8 cellular contexts compared by ENCODE assay signal in genomic region chr3:158313344-158313927, GRCh38.
DNase-seq lines count a peak whose midpoint lies in the region; ATAC-seq and TF ChIP-seq lines count a peak whose summit lies in the region.

No MANE protein-coding gene starts in this region.

- ATAC-seq in GM19023 (IDR thresholded peaks at IDR 0.05; ENCODE audit: unreplicated experiment) (no peak), T-helper 17 cell (no peak)

- H3K9me2 ChIP-seq in PC-9 (ENCODE audit: insufficient read depth): no peaks in the 10 kb centered on the region

- H3K27ac ChIP-seq in PC-9: no peak overlapping the region

- no peaks in the 10 kb centered on the region for H3K4me1 ChIP-seq in PC-9 (replicated peaks; ENCODE audit: insufficient read depth)

- no TSS peak for BruUV-seq in PC-9 (replicated peaks; lab: Mats Ljungman, UMichigan)

- peaks cover 2% of the 10 kb centered on the region for H3K4me1 Mint-ChIP-seq in T-helper 17 cell

- no peak for DNase-seq in AG04449 (ENCODE audit: low read depth, low spot score)
- DNase-seq in GM13977 (ENCODE audit: low spot score): peak; percentile 35
- DNase-seq in HS-27A (ENCODE audit: low read depth): peak; percentile 7
- DNase-seq in PC-9: no peak
- DNase-seq in foreskin fibroblast: peak; percentile 9 to 61
- DNase-seq in stimulated activated CD4-positive, alpha-beta T cell treated with anti-CD3 and anti-CD28 coated beads, Interleukin-4, amount 100 ng/mL, for 4 hours: no peak
- no peak for DNase-seq in T-helper 17 cell

- H3K9me3 ChIP-seq in PC-9 (ENCODE audit: insufficient read depth, low read depth) (no peaks in the 10 kb centered on the region), T-helper 17 cell (ENCODE audit: control insufficient read depth, low read length, poor library complexity, severe bottlenecking) (no peaks in the 10 kb centered on the region)

- no peaks in the 10 kb centered on the region for H3K27me3 ChIP-seq in PC-9 (ENCODE audit: insufficient read depth, low read depth)

- no peak overlapping the region for H3K4me3 Mint-ChIP-seq in T-helper 17 cell

- H3K79me2 ChIP-seq in PC-9 (ENCODE audit: low read depth): no peaks in the 10 kb centered on the region

- CTCF ChIA-PET in AG04449 (lab: Yijun Ruan, JAX): interaction anchor here (0.7 to 2.1 kb wide), 3 partner anchors 9 to 40 kb away, joined by 3 to 6 read pairs (median 6); no protein-coding TSS in a partner anchor
- CTCF ChIA-PET in PC-9 (lab: Charles Lee): no interaction called here

- no peak overlapping the region for H2AFZ ChIP-seq in PC-9

- H3K36me3 Mint-ChIP-seq in T-helper 17 cell (ENCODE audit: low read depth): no peaks in the 10 kb centered on the region

- H3K4me3 ChIP-seq in AG04449 (ENCODE audit: low read depth, low read length) (no peak overlapping the region), PC-9 (no peak overlapping the region), foreskin fibroblast (ENCODE audit: low read depth in 1 of 2, low read length in 2 of 2) (no peak overlapping the region)

- in situ Hi-C loops in GM13977 (cut with MboI; ENCODE audit: low pct_unique_long_range_greater_than_20kb, low sequenced_read_pairs, unreplicated experiment): loop anchor here (25.0 kb wide), 2 partner anchors 201 to 451 kb away; partner anchors contain the start of genes RSRC1 and SHOX2

- TF ChIP-seq CTCF in AG04449 (IDR thresholded peaks at IDR 0.05; ENCODE audit: insufficient read depth, low read length, missing control alignments) (peak; percentile 22), GM13977 (IDR thresholded peaks at IDR 0.05; ENCODE audit: extremely low read depth, insufficient read depth, missing control alignments) (peak; percentile 64), PC-9 (conservative IDR thresholded peaks at IDR 0.05) (peak; percentile 79), foreskin fibroblast (IDR thresholded peaks at IDR 0.05; ENCODE audit: low read depth, low read length) (peak; percentile 29)

- POLR2A ChIA-PET in AG04449 (lab: Yijun Ruan, JAX) (no interaction called here), PC-9 (lab: Charles Lee; ENCODE audit: unreplicated experiment) (interaction anchor here (0.6 kb wide), 1 partner anchor 204 kb away, joined by 19 read pairs; no protein-coding TSS in a partner anchor)

- H3K27ac Mint-ChIP-seq in T-helper 17 cell: no peak overlapping the region

- no peaks in the 10 kb centered on the region for H3K27me3 Mint-ChIP-seq in T-helper 17 cell

- H3K4me2 ChIP-seq in PC-9: no peak overlapping the region

- no peaks in the 10 kb centered on the region for H3K36me3 ChIP-seq in PC-9 (ENCODE audit: low read depth)

- intact Hi-C loops in PC-9 (cut with micrococcal nuclease; ENCODE audit: unreplicated experiment): loop anchor here (2.0 to 10.0 kb wide), 4 partner anchors 119 to 779 kb away; no protein-coding TSS in a partner anchor

- no peaks in the 10 kb centered on the region; the same call in 1 of the 2 replicates for H3F3A ChIP-seq in PC-9 (ENCODE audit: insufficient read depth, low read depth)

- no peaks in the 10 kb centered on the region for H4K20me1 ChIP-seq in PC-9 (ENCODE audit: insufficient read depth)

Comparison
In these comparisons a context has a peak if more than half of its experiments do, and no peak if none do; other contexts are left out.
1. DNase-seq: peak in GM13977 (single experiment), HS-27A (single experiment) and foreskin fibroblast (2 of 2); none in AG04449 (single experiment), PC-9 (0 of 2), stimulated activated CD4-positive, alpha-beta T cell treated with anti-CD3 and anti-CD28 coated beads, Interleukin-4, amount 100 ng/mL, for 4 hours (0 of 2) and T-helper 17 cell (0 of 3).
2. CTCF ChIP-seq: peak in every context shown above with its lines; median percentile 79 in PC-9; 64 in GM13977; 29 in foreskin fibroblast; 22 in AG04449.